In the genomic region with DNA sequence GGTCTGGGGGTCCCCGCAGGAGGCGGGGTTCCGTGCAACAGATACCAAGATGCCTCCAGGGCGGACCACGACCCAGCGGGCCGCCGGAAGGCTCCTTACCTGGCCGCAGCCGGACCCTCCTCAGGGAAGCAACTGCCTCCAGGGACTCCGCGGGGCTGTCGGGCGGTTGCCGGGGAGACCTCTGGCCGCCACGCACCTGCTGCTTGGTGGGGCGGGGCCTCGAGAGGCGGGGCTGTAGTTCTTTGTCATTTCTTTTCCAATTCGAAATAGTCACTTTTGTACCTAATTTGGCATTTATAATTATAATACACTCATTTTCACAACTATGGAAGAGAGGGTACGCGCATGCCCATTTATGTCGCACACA, we compare ENCODE assay signal across 8 cellular contexts. TPM values are rescaled to one million over a fixed set of nuclear protein-coding genes. Genes with fewer than 3 reads are reported as not detected.
DNase-seq lines count a peak whose midpoint lies in the region; ATAC-seq and TF ChIP-seq lines count a peak whose summit lies in the region.

No MANE protein-coding gene starts in this region.

- peak overlapping the region; percentile 71 to 87 for H3K4me3 ChIP-seq in muscle layer of colon (ENCODE audit: low read depth in 1 of 2, low read length in 2 of 2)

- no peak for TF ChIP-seq CTCF in endothelial cell (IDR thresholded peaks at IDR 0.05; ENCODE audit: unreplicated experiment)

- peak overlapping the region; percentile 99 for H3K4me3 Mint-ChIP-seq in endothelial cell (ENCODE audit: unreplicated experiment)

- peak overlapping the region; percentile 82 for H3K27ac ChIP-seq in muscle layer of colon (ENCODE audit: low read depth, low read length)

- peak; percentile 39 to 42 for DNase-seq in NCI-H2081 (lab: John Stamatoyannopoulos, UW)
- DNase-seq in NCI-H2081 treated with DMSO at 0.1 percent for 48 hours (lab: John Stamatoyannopoulos, UW): no peak
- DNase-seq in NCI-H2227 treated with DMSO at 0.1 percent for 48 hours (lab: John Stamatoyannopoulos, UW): peak; percentile 43
- peak; percentile 72 for DNase-seq in activated CD8-positive, alpha-beta memory T cell treated with anti-CD3 and anti-CD28 coated beads, Interleukin-2, amount 50 U/mL, for 4 hours
- peak; percentile 48 for DNase-seq in endothelial cell (ENCODE audit: low spot score)
- DNase-seq in stimulated activated naive CD4-positive, alpha-beta T cell (lab: John Stamatoyannopoulos, UW): peak in 5 of 6 experiments; percentile 38 to 72 (median 56)

- peak overlapping the region; percentile 92 for H3K9ac ChIP-seq in muscle layer of colon (ENCODE audit: low read length)

- H3K36me3 ChIP-seq in muscle layer of colon (ENCODE audit: insufficient read depth, low read length): no peaks in the 10 kb centered on the region

- H3K27me3 Mint-ChIP-seq in endothelial cell (ENCODE audit: unreplicated experiment): no peaks in the 10 kb centered on the region

- H3K9me3 ChIP-seq in muscle layer of colon (ENCODE audit: low read length): no peaks in the 10 kb centered on the region

- peak overlapping the region; percentile 93 for H3K27ac Mint-ChIP-seq in endothelial cell (ENCODE audit: unreplicated experiment)

- H3K9me3 Mint-ChIP-seq in endothelial cell (ENCODE audit: unreplicated experiment): no peaks in the 10 kb centered on the region

- no peaks in the 10 kb centered on the region for H3K36me3 Mint-ChIP-seq in endothelial cell (ENCODE audit: low read depth, unreplicated experiment)

- H3K27me3 ChIP-seq in muscle layer of colon (ENCODE audit: control insufficient read depth in 1 of 2, insufficient read depth in 2 of 2, low read length in 2 of 2): no peaks in the 10 kb centered on the region

- H3K4me1 Mint-ChIP-seq in endothelial cell (ENCODE audit: unreplicated experiment): peaks cover 2% of the 10 kb centered on the region

- peak; percentile 42 for ATAC-seq in HG03039 (IDR thresholded peaks at IDR 0.05; ENCODE audit: unreplicated experiment)

- H3K4me1 ChIP-seq in muscle layer of colon (ENCODE audit: insufficient read depth, low read length): peaks cover 12% of the 10 kb centered on the region

RNA-seq across cellular contexts. Expression of a gene that starts 0.6 kb away (rescaled TPM):
- 3.5 TPM for total RNA-seq in endothelial cell (ENCODE audit: unreplicated experiment)

RNA-seq across cellular contexts. Expression of a gene that starts 0.7 kb away (rescaled TPM):
- total RNA-seq in endothelial cell (ENCODE audit: unreplicated experiment): 9.2 TPM
